In the genomic region with DNA sequence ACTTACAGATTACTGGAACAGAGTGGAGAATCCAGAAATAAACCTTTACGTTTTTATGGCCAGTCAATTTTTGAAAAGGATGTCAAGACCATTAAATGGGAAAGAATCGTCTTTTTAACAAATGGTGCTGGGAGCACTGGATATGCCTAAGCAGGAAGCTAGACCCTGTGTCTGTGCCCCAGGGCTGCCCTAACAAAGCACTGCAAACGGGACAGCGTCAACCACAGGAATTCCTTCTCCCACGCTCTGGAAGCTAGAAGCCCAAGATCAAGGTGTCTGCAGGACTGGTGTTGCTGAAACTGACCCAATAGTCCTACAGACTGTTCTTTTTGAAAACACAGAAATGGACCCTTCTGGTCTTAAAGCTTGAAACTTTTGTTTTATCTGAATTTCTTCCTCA, we compare ENCODE assay signal across 24 cellular contexts. TPM values are rescaled to one million over a fixed set of nuclear protein-coding genes. Genes with fewer than 3 reads are reported as not detected.
DNase-seq lines count a peak whose midpoint lies in the region; ATAC-seq, FAIRE-seq and TF ChIP-seq lines count a peak whose summit lies in the region.
"Had no signal": no experiment of that assay in that cellular context is flagged by ENCODE, and none has a peak within 500 bp of the region (broad histone marks: within the 10 kb centered on the region; RNA-seq: fewer than 3 reads in every experiment).

No MANE protein-coding gene starts in this region.

- H3K9ac ChIP-seq in kidney (ENCODE audit: low read length in 2 of 2) = no peak overlapping the region

- H3K36me3 ChIP-seq in kidney (ENCODE audit: control insufficient read depth in 1 of 2, insufficient read depth in 2 of 2, low read length in 2 of 2) = no peaks in the 10 kb centered on the region
- H3K36me3 ChIP-seq: BE2C had no signal

- in situ Hi-C loops in SK-MEL-5 (cut with HindIII; ENCODE audit: low pct_unique_long_range_greater_than_20kb, low sequenced_read_pairs) = no loop called here

- H3K9me3 ChIP-seq in kidney (ENCODE audit: control insufficient read depth in 1 of 2, low read length in 2 of 2) = no peaks in the 10 kb centered on the region
- H3K9me3 ChIP-seq: Caco-2 had no signal

- ATAC-seq in GM18861 (IDR thresholded peaks at IDR 0.05; ENCODE audit: unreplicated experiment) (no peak), GM21447 (IDR thresholded peaks at IDR 0.05; ENCODE audit: unreplicated experiment) (no peak)
- ATAC-seq: HCT116, K562 had no signal

- H3K27ac ChIP-seq in kidney (ENCODE audit: low read depth in 2 of 2, low read length in 2 of 2) = no peak overlapping the region

- no peaks in the 10 kb centered on the region for H3K4me1 ChIP-seq in kidney (ENCODE audit: control insufficient read depth in 1 of 2, insufficient read depth in 1 of 2, low read depth in 1 of 2, low read length in 2 of 2)
- H3K4me1 ChIP-seq: Caco-2 had no signal

- TF ChIP-seq CTCF in kidney (IDR thresholded peaks at IDR 0.05; ENCODE audit: borderline replicate concordance, extremely low read depth, insufficient read depth) = no peak

- DNase-seq in EL (peak; percentile 36), SK-MEL-5 (ENCODE audit: low read depth, low spot score) (peak; percentile 28), kidney (peak; percentile 24), GDM1 (lab: John Stamatoyannopoulos, UW) (no peak), NCI-H748 (lab: John Stamatoyannopoulos, UW; ENCODE audit: unreplicated experiment) (no peak)
- DNase-seq: ACHN; BE2C; C1 segment of cervical spinal cord; Caco-2; CD4-positive, alpha-beta T cell; GOT3; H7; HFFc6; IMR-90 had no signal

- intact Hi-C loops in kidney (cut with DNase I) = no loop called here

- FAIRE-seq in kidney (lab: Jason Lieb, UNC) = no peak
- FAIRE-seq: A204.1, D721Med, G401.6, GM12892, GM18507, HTR-8/SVneo, K562 had no signal

- H3K4me3 ChIP-seq in kidney (ENCODE audit: low read length in 2 of 2) = no peak overlapping the region
- H3K4me3 ChIP-seq: K562 had no signal

RNA-seq across cellular contexts. Expression of a gene that starts 9.3 kb away (rescaled TPM):
- 16.3 and 17.8 TPM in 2 replicates for total RNA-seq in SK-MEL-5 (2014; rRNA removed; shearing (Covaris generic))
- polyA plus RNA-seq in SK-MEL-5 (2015; cell fraction: cytosol; rRNA removed) = 18.0 and 26.8 TPM in 2 replicates
- 5.5 and 7.0 TPM in 2 replicates for polyA plus RNA-seq in SK-MEL-5 (2015; cell fraction: nucleus; rRNA removed)
- 3.1 TPM for total RNA-seq in kidney
- 4.1 TPM for polyA plus RNA-seq in kidney (ENCODE audit: insufficient read depth, low read depth, low replicate concordance)
- total RNA-seq: Caco-2 had no signal
- polyA plus RNA-seq: K562 had no signal

RNA-seq across cellular contexts. Expression of a gene that starts 26.1 kb away (rescaled TPM):
- 15.1 and 18.6 TPM in 2 replicates for total RNA-seq in SK-MEL-5 (2014; rRNA removed; shearing (Covaris generic))
- polyA plus RNA-seq in SK-MEL-5 (2015; cell fraction: cytosol; rRNA removed) = 30.3 and 41.5 TPM in 2 replicates
- 119 and 148 TPM in 2 replicates for polyA plus RNA-seq in SK-MEL-5 (2015; cell fraction: nucleus; rRNA removed)
- 13.2 TPM for total RNA-seq in kidney
- polyA plus RNA-seq in kidney (ENCODE audit: insufficient read depth, low read depth, low replicate concordance) = 6.9 TPM

RNA-seq across cellular contexts. Expression of a gene that starts 30.4 kb away (rescaled TPM):
- not detected in 2 replicates for total RNA-seq in SK-MEL-5 (2014; rRNA removed; shearing (Covaris generic))
- not detected in 2 replicates for polyA plus RNA-seq in SK-MEL-5 (2015; cell fraction: cytosol; rRNA removed)
- 2.3 TPM in 1 of 2 replicates, not detected in the other for polyA plus RNA-seq in SK-MEL-5 (2015; cell fraction: nucleus; rRNA removed)
- 381 TPM for total RNA-seq in kidney
- 272 TPM for polyA plus RNA-seq in kidney (ENCODE audit: insufficient read depth, low read depth, low replicate concordance)
- total RNA-seq: IMR-90 had no signal

RNA-seq across cellular contexts. Expression of a gene that starts 42.5 kb away (rescaled TPM):
- 0.80 and 0.87 TPM in 2 replicates for total RNA-seq in SK-MEL-5 (2014; rRNA removed; shearing (Covaris generic))
- polyA plus RNA-seq in SK-MEL-5 (2015; cell fraction: cytosol; rRNA removed) = 5.5 and 6.7 TPM in 2 replicates
- polyA plus RNA-seq in SK-MEL-5 (2015; cell fraction: nucleus; rRNA removed) = 1.2 and 3.5 TPM in 2 replicates
- total RNA-seq in kidney = 357 TPM
- polyA plus RNA-seq in kidney (ENCODE audit: insufficient read depth, low read depth, low replicate concordance) = 338 TPM

Comparison
In these comparisons a context has a peak if more than half of its experiments do, and no peak if none do; other contexts are left out.
1. DNase-seq: peak in EL (single experiment), SK-MEL-5 (single experiment) and kidney (single experiment); none in GDM1 (single experiment) and NCI-H748 (single experiment).
2. RNA of a gene that starts 30.4 kb away (total RNA-seq): 381 TPM in kidney (single experiment); not detected in SK-MEL-5; every median in the first group is over 100 times any median in the second.